8 cellular contexts compared by ENCODE assay signal in genomic region chr6:52993461-52993860, GRCh38. TPM values are rescaled to one million over a fixed set of nuclear protein-coding genes. Genes with fewer than 3 reads are reported as not detected.
A peak's percentile ranks its signal among the peaks of the same experiment; 100 is the strongest.
DNase-seq lines count a peak whose midpoint lies in the region; ATAC-seq, FAIRE-seq and TF ChIP-seq lines count a peak whose summit lies in the region.

No MANE protein-coding gene starts in this region.

- H3K9ac ChIP-seq in HepG2 (ENCODE audit: insufficient read depth, low read depth, low read length) = peak overlapping the region; percentile 91

- peak overlapping the region; percentile 95 for H3K4me3 Mint-ChIP-seq in activated T-cell treated with anti-CD3 and anti-CD28 coated beads, Interleukin-2, amount 50 U/mL, for 24 hours
- H3K4me3 Mint-ChIP-seq in brain = peak overlapping the region; percentile 93 to 100 (median 95)
- peak overlapping the region in 4 of 8 donors; percentile 17 to 37 (median 28) for H3K4me3 Mint-ChIP-seq in CD4-positive, alpha-beta memory T cell

- H3K4me2 ChIP-seq in HepG2 (ENCODE audit: low read depth, low read length) = peak overlapping the region; percentile 79

- no peak for TF ChIP-seq POLR2A in HepG2 (IDR thresholded peaks at IDR 0.05; ENCODE audit: insufficient read depth in 1 of 2, low read depth in 2 of 2, low read length in 2 of 2)
- TF ChIP-seq POLR2A in testis (IDR thresholded peaks at IDR 0.05) = no peak

- H3K36me3 Mint-ChIP-seq in activated T-cell treated with anti-CD3 and anti-CD28 coated beads, Interleukin-2, amount 50 U/mL, for 24 hours (ENCODE audit: low read depth) = peaks cover 25% of the 10 kb centered on the region
- H3K36me3 Mint-ChIP-seq in brain = peaks cover 43% of the 10 kb centered on the region
- peaks cover 0 to 12% of the 10 kb centered on the region in 2 donors for H3K36me3 Mint-ChIP-seq in CD4-positive, alpha-beta memory T cell

- FAIRE-seq in HepG2 (lab: Jason Lieb, UNC) = no peak

- H3K27me3 ChIP-seq in HepG2 (ENCODE audit: control insufficient read depth in 1 of 2, insufficient read depth in 2 of 2, low read length in 2 of 2) = no peaks in the 10 kb centered on the region
- no peaks in the 10 kb centered on the region for H3K27me3 ChIP-seq in testis
- no peaks in the 10 kb centered on the region for H3K27me3 ChIP-seq in CD4-positive, alpha-beta memory T cell (ENCODE audit: insufficient read depth, low read length)

- H3K27me3 Mint-ChIP-seq in activated T-cell treated with anti-CD3 and anti-CD28 coated beads, Interleukin-2, amount 50 U/mL, for 24 hours = peaks cover 7% of the 10 kb centered on the region
- H3K27me3 Mint-ChIP-seq in brain = peaks cover 14% of the 10 kb centered on the region
- peaks cover 11 to 12% of the 10 kb centered on the region in 2 donors for H3K27me3 Mint-ChIP-seq in CD4-positive, alpha-beta memory T cell

- H3K79me2 ChIP-seq in HepG2 (ENCODE audit: insufficient read depth, low read length) = peaks cover 4% of the 10 kb centered on the region

- H4K20me1 ChIP-seq in HepG2 (ENCODE audit: insufficient read depth, low read length) = peaks cover 7% of the 10 kb centered on the region; the same call in 1 of the 2 replicates

- TF ChIP-seq CTCF in brain (conservative IDR thresholded peaks at IDR 0.05) = no peak
- no peak for TF ChIP-seq CTCF in HepG2 (CRISPR knock-in tag; IDR thresholded peaks at IDR 0.05)
- TF ChIP-seq CTCF in testis (IDR thresholded peaks at IDR 0.05) = no peak

- H3K27ac Mint-ChIP-seq in activated T-cell treated with anti-CD3 and anti-CD28 coated beads, Interleukin-2, amount 50 U/mL, for 24 hours = no peak overlapping the region
- peak overlapping the region; percentile 99 to 100 (median 100) for H3K27ac Mint-ChIP-seq in brain
- peak overlapping the region in 1 of 7 donors; percentile 100 for H3K27ac Mint-ChIP-seq in CD4-positive, alpha-beta memory T cell

- in situ Hi-C loops in HepG2 (cut with HindIII; ENCODE audit: extremely low pct_ligation_motif_present, low pct_unique_long_range_greater_than_20kb) = no loop called here

- POLR2A ChIA-PET in HepG2 (lab: Yijun Ruan, JAX) = interaction anchor here (1.0 to 2.5 kb wide), 6 partner anchors 61 to 604 kb away, joined by 3 to 16 read pairs (median 5); partner anchors contain the start of gene FBXO9
- POLR2A ChIA-PET in CD4-positive, alpha-beta memory T cell (lab: Charles Lee; ENCODE audit: partially characterized antibody) = interaction anchor here (2.7 kb wide), 1 partner anchor 72 kb away, joined by 23 read pairs; the partner anchor contains the start of gene FBXO9

- TF ChIP-seq EP300 in HepG2 (IDR thresholded peaks at IDR 0.05; ENCODE audit: low read depth in 2 of 2, low read length in 2 of 2) = no peak
- no peak for TF ChIP-seq EP300 in HepG2 (CRISPR knock-in tag; IDR thresholded peaks at IDR 0.05; ENCODE audit: borderline replicate concordance)

- no peak for DNase-seq in activated T-cell treated with anti-CD3 and anti-CD28 coated beads, Interleukin-2, amount 50 U/mL, for 24 hours
- DNase-seq in activated T-cell treated with anti-CD3 and anti-CD28 coated beads, Interleukin-2, amount 50 U/mL, for 48 hours = no peak
- no peak for DNase-seq in HepG2 (ENCODE audit: low spot score)
- DNase-seq in testis = no peak
- no peak for DNase-seq in CD4-positive, alpha-beta memory T cell

- H3K4me1 Mint-ChIP-seq in activated T-cell treated with anti-CD3 and anti-CD28 coated beads, Interleukin-2, amount 50 U/mL, for 24 hours (ENCODE audit: low read depth) = peaks cover 67% of the 10 kb centered on the region
- peaks cover 51% of the 10 kb centered on the region for H3K4me1 Mint-ChIP-seq in brain
- peaks cover 9 to 29% (median 20%) of the 10 kb centered on the region in 4 donors for H3K4me1 Mint-ChIP-seq in CD4-positive, alpha-beta memory T cell

- H3K9me3 ChIP-seq in HepG2 (ENCODE audit: low read length) = no peaks in the 10 kb centered on the region
- H3K9me3 ChIP-seq in testis = no peaks in the 10 kb centered on the region
- no peaks in the 10 kb centered on the region for H3K9me3 ChIP-seq in CD4-positive, alpha-beta memory T cell (ENCODE audit: control insufficient read depth in 1 of 2, low read length in 2 of 2)

- CTCF ChIA-PET in HepG2 (lab: Yijun Ruan, JAX; ENCODE audit: low intra/inter-chr PET ratio, low total read pairs) = no interaction called here
- CTCF ChIA-PET in CD4-positive, alpha-beta memory T cell (lab: Charles Lee; ENCODE audit: partially characterized antibody) = interaction anchor here (1.4 to 3.8 kb wide), 2 partner anchors 9 to 14 kb away, joined by 3 to 49 read pairs; no protein-coding TSS in a partner anchor

- no peaks in the 10 kb centered on the region for H3K9me3 Mint-ChIP-seq in activated T-cell treated with anti-CD3 and anti-CD28 coated beads, Interleukin-2, amount 50 U/mL, for 24 hours
- peaks cover 0 to 10% (median 4%) of the 10 kb centered on the region in 5 experiments for H3K9me3 Mint-ChIP-seq in brain
- peaks cover 0 to 18% (median 3%) of the 10 kb centered on the region in 8 donors for H3K9me3 Mint-ChIP-seq in CD4-positive, alpha-beta memory T cell

- peak overlapping the region; percentile 93 for H2AFZ ChIP-seq in HepG2 (ENCODE audit: low read length)

- BruUV-seq in HepG2 (replicated peaks; lab: Mats Ljungman, UMichigan) = no TSS peak

- peaks cover 24% of the 10 kb centered on the region for H3K4me1 ChIP-seq in HepG2 (ENCODE audit: insufficient read depth, low read length)
- H3K4me1 ChIP-seq in testis = peaks cover 21% of the 10 kb centered on the region
- peaks cover 22% of the 10 kb centered on the region for H3K4me1 ChIP-seq in CD4-positive, alpha-beta memory T cell (ENCODE audit: insufficient read depth, low read length)

- no peaks in the 10 kb centered on the region; a peak in 1 of 5 replicates for H3K36me3 ChIP-seq in HepG2 (replicated peaks in 1 of 2; ENCODE audit: control insufficient read depth in 1 of 2, insufficient read depth in 2 of 2, low read length in 2 of 2)
- H3K36me3 ChIP-seq in testis (ENCODE audit: low read depth, missing control alignments) = no peaks in the 10 kb centered on the region
- no peaks in the 10 kb centered on the region for H3K36me3 ChIP-seq in CD4-positive, alpha-beta memory T cell (ENCODE audit: insufficient read depth, low read length)

- H3K4me3 ChIP-seq in HepG2 (replicated peaks in 1 of 3; ENCODE audit: insufficient read depth in 1 of 3, low read depth in 2 of 3, low read length in 3 of 3) = peak overlapping the region; percentile 83 to 95 (median 90); a peak in 5 of 6 replicates
- H3K4me3 ChIP-seq in testis = peak overlapping the region; percentile 82 to 95
- H3K4me3 ChIP-seq in CD4-positive, alpha-beta memory T cell (ENCODE audit: low read length in 2 of 2) = no peak overlapping the region

- ATAC-seq in HepG2 (no peak), GM19023 (IDR thresholded peaks at IDR 0.05; ENCODE audit: unreplicated experiment) (no peak), HG02642 (IDR thresholded peaks at IDR 0.05; ENCODE audit: poor library complexity, unreplicated experiment) (no peak)

- 28% methylated on average over 2 of the region's 2 CpGs for WGBS in HepG2 (ENCODE audit: low lambda C conversion rate)
- 10 to 14% methylated on average over 2 of the region's 2 CpGs for whole genome bisulfite sequencing in testis, 2 donors

- intact Hi-C loops in HepG2 (cut with micrococcal nuclease; ENCODE audit: unreplicated experiment) (loop anchor here (10.0 kb wide), 2 partner anchors 491 to 709 kb away; partner anchors contain the start of gene MCM3), testis (cut with DNase I; ENCODE audit: low total_unique reads) (no loop called here)
- intact Hi-C loops in CD4-positive, alpha-beta memory T cell (cut with micrococcal nuclease) = loop anchor here (10.0 kb wide), 3 partner anchors 419 to 661 kb away; partner anchors contain the start of gene TRAM2

- TF ChIP-seq RAD21 in HepG2 (CRISPR knock-in tag; IDR thresholded peaks at IDR 0.05) = no peak

- H3K27ac ChIP-seq in HepG2 (ENCODE audit: extremely low read length, insufficient read depth, low read length) = peak overlapping the region; percentile 91
- peak overlapping the region; percentile 97 to 98 for H3K27ac ChIP-seq in testis
- no peak overlapping the region for H3K27ac ChIP-seq in CD4-positive, alpha-beta memory T cell (ENCODE audit: low read depth, low read length)

TF ChIP-seq in HepG2, 621 proteins besides CTCF, POLR2A, EP300 and RAD21 (continues in another document):
- 0 out of 2 replicates have a peak, but pooled peaks have one; percentile 30 for TF ChIP-seq ZNF850 (CRISPR knock-in tag; conservative IDR thresholded peaks at IDR 0.05)

RNA-seq across cellular contexts. Expression of gene GSTA4, which starts 1.6 kb away (rescaled TPM):
- polyA plus RNA-seq in brain (ENCODE audit: insufficient read depth, low read depth, low replicate concordance) = 73.9 TPM
- total RNA-seq in HepG2 (2016; rRNA removed; fragmentation: Illumina TruSeq; extraction: Trizol) = 53.6 and 70.3 TPM in 2 replicates
- total RNA-seq in HepG2 (2016; cell fraction: cytosol; rRNA removed; fragmentation: Illumina TruSeq; extraction: Trizol; ENCODE audit: low read depth) = 9.4 and 12.3 TPM in 2 replicates
- 52.2 and 73.2 TPM in 2 replicates for total RNA-seq in HepG2 (2016; cell fraction: insoluble cytoplasmic fraction; rRNA removed; fragmentation: Illumina TruSeq; extraction: Trizol)
- 19.9 and 21.3 TPM in 2 replicates for total RNA-seq in HepG2 (2016; cell fraction: membrane; rRNA removed; fragmentation: Illumina TruSeq; extraction: Trizol)
- 30.5 and 33.7 TPM in 2 replicates for total RNA-seq in HepG2 (2016; cell fraction: nucleus; rRNA removed; fragmentation: Illumina TruSeq; extraction: Trizol)
- polyA plus RNA-seq in HepG2 (2011; rRNA removed) = 25.9 and 34.1 TPM in 2 replicates
- polyA plus RNA-seq in HepG2 (2011; cell fraction: cytosol; rRNA removed) = 11.9 and 18.2 TPM in 2 replicates
- 23.0 and 31.9 TPM in 2 replicates for polyA plus RNA-seq in HepG2 (2011; cell fraction: nucleus; rRNA removed)
- 21.2 and 30.4 TPM in 2 replicates for polyA plus RNA-seq in HepG2 (2012)
- 9.0 and 11.2 TPM in 2 replicates for polyA plus RNA-seq in HepG2 (2016; cell fraction: cytosol; fragmentation: Illumina TruSeq; extraction: Trizol; ENCODE audit: low read depth)
- polyA plus RNA-seq in HepG2 (2016; cell fraction: insoluble cytoplasmic fraction; fragmentation: Illumina TruSeq; extraction: Trizol; ENCODE audit: low read depth) = 78.1 and 82.8 TPM in 2 replicates
- polyA plus RNA-seq in HepG2 (2016; cell fraction: membrane; fragmentation: Illumina TruSeq; extraction: Trizol; ENCODE audit: low read depth) = 16.5 and 17.2 TPM in 2 replicates
- 59.6 and 59.7 TPM in 2 replicates for polyA plus RNA-seq in HepG2 (2016; cell fraction: nucleus; fragmentation: Illumina TruSeq; extraction: Trizol; ENCODE audit: insufficient read depth, low read depth)
- polyA minus RNA-seq in HepG2 (2011; rRNA and poly(A)+ RNA removed; ENCODE audit: low replicate concordance) = 0.33 and 3.9 TPM in 2 replicates
- polyA minus RNA-seq in HepG2 (2011; cell fraction: cytosol; rRNA and poly(A)+ RNA removed) = 5.7 and 7.4 TPM in 2 replicates
- 8.8 and 12.4 TPM in 2 replicates for polyA minus RNA-seq in HepG2 (2011; cell fraction: nucleus; rRNA and poly(A)+ RNA removed)
- 10 to 100 TPM; 87.3 to 91.5 TPM for total RNA-seq in testis
- polyA plus RNA-seq in testis (ENCODE audit: insufficient read depth, low read depth, low replicate concordance) = 63.1 TPM
- total RNA-seq in CD4-positive, alpha-beta memory T cell = not detected
- polyA plus RNA-seq in CD4-positive, alpha-beta memory T cell = 1 to 10 TPM in 1 of 2 donors, under 1 TPM in 1; 0.57 to 1.7 TPM

Comparison
In these comparisons a context has a peak if more than half of its experiments do, and no peak if none do; other contexts are left out.
1. H3K4me3 ChIP-seq: peak in HepG2 (3 of 3) and testis (2 of 2); none in CD4-positive, alpha-beta memory T cell (0 of 2).